ENCODE assay signal across 25 cellular contexts in the genomic region with DNA sequence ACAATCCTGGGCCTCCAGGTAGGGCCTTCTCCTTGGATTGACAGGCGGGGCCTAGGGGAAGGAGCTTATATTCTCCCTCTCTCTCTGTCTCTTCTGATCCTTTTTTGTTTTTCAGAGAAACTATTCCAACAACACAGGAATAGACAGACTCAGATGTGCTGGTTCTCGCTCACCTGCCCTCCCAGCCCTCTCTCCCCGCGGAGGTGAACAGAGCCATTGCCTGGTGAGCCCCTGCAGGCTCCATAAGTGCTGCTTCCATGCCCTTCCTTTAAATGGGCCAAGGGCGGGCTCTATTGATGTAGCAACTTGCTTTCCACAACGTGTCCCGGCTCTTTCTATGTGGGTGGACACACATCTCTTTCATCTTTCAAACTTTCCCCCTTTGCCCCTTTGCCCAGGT. TPM values are rescaled to one million over a fixed set of nuclear protein-coding genes. Genes with fewer than 3 reads are reported as not detected.
"Had no signal": no experiment of that assay in that cellular context is flagged by ENCODE, and none has a peak within 500 bp of the region (broad histone marks: within the 10 kb centered on the region; RNA-seq: fewer than 3 reads in every experiment).

No MANE protein-coding gene starts in this region.

- H3K36me3 ChIP-seq: SJSA1 had no signal

- H3K27me3 ChIP-seq: SJSA1 had no signal

- DNase-seq: Kasumi-1, MM.1S, NCI-H1092 treated with DMSO at 0.1 percent for 48 hours, NCI-H1436, NCI-H187, NCI-H2029, NCI-H2081 treated with DMSO at 0.1 percent for 48 hours, NCI-H2171, NCI-H226, NCI-H446, NCI-H510A, NCI-H524 treated with DMSO at 0.1 percent for 48 hours, NCI-H69, NCI-H774, Right ventricle myocardium superior, RPMI8226, SIG-M5 had no signal

- H3K27ac Mint-ChIP-seq: IgD-negative memory B cell had no signal

- H3K36me3 Mint-ChIP-seq: IgD-negative memory B cell had no signal

- FAIRE-seq: HepG2, K562, RCC 7860 had no signal

- H3K9me3 ChIP-seq: SJSA1 had no signal

- H3K4me1 Mint-ChIP-seq: IgD-negative memory B cell had no signal

- H3K4me3 ChIP-seq: K562, SJSA1, SK-N-MC had no signal

- H3K9ac ChIP-seq: KMS-11 had no signal

- H3K27ac ChIP-seq: KMS-11, SJSA1, SK-N-MC had no signal

- H3K4me3 Mint-ChIP-seq: IgD-negative memory B cell had no signal

- H3K4me2 ChIP-seq: KMS-11 had no signal

- H3K27me3 Mint-ChIP-seq: IgD-negative memory B cell had no signal

- H3K4me1 ChIP-seq: SJSA1 had no signal

- ATAC-seq: HepG2, K562 had no signal

RNA-seq across cellular contexts. Expression of a gene that starts 47.2 kb away (rescaled TPM):
- total RNA-seq: HepG2, HT1080 had no signal
